In the genomic region with DNA sequence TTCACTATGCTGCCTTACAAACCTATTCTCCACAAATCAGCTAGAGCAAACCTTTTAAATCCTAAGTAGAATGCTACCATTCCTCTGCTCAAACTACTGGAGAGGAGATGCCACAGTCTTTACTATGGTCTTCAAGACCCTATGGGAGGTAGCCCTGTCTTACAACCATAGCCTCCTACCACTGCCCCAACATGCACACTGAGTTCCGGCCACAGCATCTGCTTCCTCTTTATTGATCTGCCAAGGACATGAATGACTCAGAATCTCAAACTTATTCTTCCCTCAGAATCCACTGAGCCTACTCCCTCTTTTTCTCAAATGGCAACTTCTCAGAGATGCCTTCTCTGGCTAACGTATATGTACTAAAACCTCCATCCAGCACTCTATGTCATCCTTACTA, we compare ENCODE assay signal across 17 cellular contexts.
"Had no signal": no experiment of that assay in that cellular context is flagged by ENCODE, and none has a peak within 500 bp of the region (broad histone marks: within the 10 kb centered on the region; RNA-seq: fewer than 3 reads in every experiment).

No MANE protein-coding gene starts in this region.

- H3K4me1 Mint-ChIP-seq: naive B cell, neural crest cell had no signal

- H3K27ac ChIP-seq: ascending aorta, coronary artery, WERI-Rb-1 had no signal

- H3K27ac Mint-ChIP-seq: activated T-cell treated with anti-CD3 and anti-CD28 coated beads, Interleukin-2, amount 50 U/mL, for 72 hours; naive B cell had no signal

- H3K4me3 ChIP-seq: ascending aorta, coronary artery, mucosa of descending colon had no signal

- H3K27me3 ChIP-seq: ascending aorta had no signal

- ATAC-seq: activated T-cell treated with anti-CD3 and anti-CD28 coated beads, Interleukin-2, amount 50 U/mL, for 72 hours; left cardiac atrium; mucosa of descending colon had no signal

- H3K4me1 ChIP-seq: ascending aorta had no signal

- H3K9me3 Mint-ChIP-seq: activated T-cell treated with anti-CD3 and anti-CD28 coated beads, Interleukin-2, amount 50 U/mL, for 72 hours had no signal

- DNase-seq: activated CD4-positive, alpha-beta T cell treated with anti-CD3 and anti-CD28 coated beads for 1 hour; activated CD4-positive, alpha-beta T cell treated with anti-CD3 and anti-CD28 coated beads, Interleukin-2, amount 50 U/mL, for 4 hours; activated effector memory CD4-positive, alpha-beta T cell treated with anti-CD3 and anti-CD28 coated beads, Interleukin-2, amount 50 U/mL, for 16 hours; activated naive CD4-positive, alpha-beta T cell treated with anti-CD3 and anti-CD28 coated beads, Interleukin-2, amount 50 U/mL, for 16 hours; activated T-cell treated with anti-CD3 and anti-CD28 coated beads, Interleukin-2, amount 50 U/mL, for 72 hours; left cardiac atrium; mesenchymal stem cell; mucosa of descending colon; naive B cell; stimulated activated CD4-positive, alpha-beta T cell treated with anti-CD3 and anti-CD28 coated beads, Interleukin-12 subunit alpha, Interleukin-12 subunit beta, amount 100 ng/mL, for 4 hours; stimulated activated CD4-positive, alpha-beta T cell treated with anti-CD3 and anti-CD28 coated beads, Interleukin-1b, Interleukin-23, amount 100 ng/mL, for 48 hours; stimulated activated CD8-positive, alpha-beta memory T cell treated with anti-CD3 and anti-CD28 coated beads, Interleukin-4, amount 100 ng/mL, for 48 hours; stimulated activated naive CD4-positive, alpha-beta T cell; WERI-Rb-1 had no signal

- H3K4me3 Mint-ChIP-seq: activated T-cell treated with anti-CD3 and anti-CD28 coated beads, Interleukin-2, amount 50 U/mL, for 72 hours; naive B cell; neural crest cell had no signal

- H3K9me3 ChIP-seq: ascending aorta, mucosa of descending colon had no signal

- H3K36me3 ChIP-seq: ascending aorta, WERI-Rb-1 had no signal
